ENCODE assay signal across 10 cellular contexts in the genomic region with DNA sequence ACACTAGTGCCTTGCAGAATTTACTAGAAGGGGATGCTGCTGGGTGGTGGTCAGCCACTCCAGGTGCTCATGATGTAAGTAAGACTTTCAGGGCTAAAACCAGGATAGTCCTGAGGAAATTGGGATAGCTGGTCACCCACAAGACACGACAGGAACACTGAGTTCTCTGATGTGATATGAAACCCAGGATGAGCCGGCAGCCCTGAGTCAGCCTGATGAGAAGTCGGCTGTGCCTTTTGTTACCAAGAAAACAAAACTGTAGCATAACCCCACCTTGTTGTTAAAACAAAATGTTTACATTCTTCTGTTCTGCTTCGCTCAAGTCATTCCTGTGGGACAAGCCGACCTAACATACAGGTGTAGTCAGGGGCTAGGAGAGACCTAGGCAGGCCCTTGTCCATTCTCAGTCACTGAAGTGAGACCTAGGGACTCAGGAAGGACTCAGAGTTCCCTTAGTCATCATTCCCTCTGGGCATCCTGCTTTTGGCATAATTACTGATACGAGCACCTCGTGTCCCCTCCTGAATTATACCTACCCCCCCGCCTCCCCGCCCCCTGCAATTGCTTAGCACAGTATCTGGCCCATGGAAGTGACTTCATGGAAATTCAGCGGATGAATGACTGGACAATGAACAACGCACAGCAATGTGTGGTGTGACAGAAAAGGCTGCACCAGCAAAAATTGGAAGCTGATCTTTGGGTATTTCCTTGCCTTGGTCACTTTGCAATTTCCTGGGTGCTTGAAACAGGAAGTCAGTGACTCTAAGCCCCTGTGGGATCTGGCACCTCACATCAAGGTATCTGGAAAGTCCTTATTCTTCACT. TPM values are rescaled to one million over a fixed set of nuclear protein-coding genes. Genes with fewer than 3 reads are reported as not detected.
A peak's percentile ranks its signal among the peaks of the same experiment; 100 is the strongest.
DNase-seq lines count a peak whose midpoint lies in the region; ATAC-seq and TF ChIP-seq lines count a peak whose summit lies in the region.
"Had no signal": no experiment of that assay in that cellular context is flagged by ENCODE, and none has a peak within 500 bp of the region (broad histone marks: within the 10 kb centered on the region; RNA-seq: fewer than 3 reads in every experiment).

No MANE protein-coding gene starts in this region.

- peak overlapping the region; percentile 65 for H3K4me3 Mint-ChIP-seq in T-helper 2 cell treated with Interferon-gamma antibody and Interleukin-4, amounts not matched to agents 5 μg/mL and 100 μg/mL, for 36 hours
- no peak overlapping the region for H3K4me3 Mint-ChIP-seq in activated CD4-positive, alpha-beta memory T cell treated with anti-CD3 and anti-CD28 coated beads, Interleukin-2, amount 10 ng/mL, durations not matched to agents 7 days and 5 days
- H3K4me3 Mint-ChIP-seq in stimulated activated effector memory CD8-positive, alpha-beta T cell treated with anti-CD3 and anti-CD28 coated beads, Interleukin-12 subunit alpha, Interleukin-12 subunit beta, amount 100 ng/mL, for 72 hours: peak overlapping the region; percentile 6

- ATAC-seq in foreskin keratinocyte (peak; percentile 89), GM18511 (IDR thresholded peaks at IDR 0.05; ENCODE audit: unreplicated experiment) (no peak)
- ATAC-seq in stimulated activated effector memory CD8-positive, alpha-beta T cell treated with anti-CD3 and anti-CD28 coated beads, Interleukin-12 subunit alpha, Interleukin-12 subunit beta, amount 100 ng/mL, for 72 hours: peak; percentile 53

- DNase-seq in T-helper 2 cell treated with Interferon-gamma antibody and Interleukin-4, amounts not matched to agents 5 μg/mL and 100 μg/mL, for 36 hours (ENCODE audit: low spot score): no peak
- DNase-seq in T-helper 2 cell: no peak
- no peak for DNase-seq in activated CD4-positive, alpha-beta memory T cell treated with anti-CD3 and anti-CD28 coated beads, Interleukin-2, amount 10 ng/mL, durations not matched to agents 7 days and 5 days
- peak; percentile 65 to 83 for DNase-seq in foreskin keratinocyte
- DNase-seq in stimulated activated effector memory CD8-positive, alpha-beta T cell treated with anti-CD3 and anti-CD28 coated beads, Interleukin-12 subunit alpha, Interleukin-12 subunit beta, amount 100 ng/mL, for 72 hours (ENCODE audit: low spot score in 2 of 2): peak in 1 of 2 donors; percentile 47
- no peak for DNase-seq in HuH-7 (ENCODE audit: low spot score)
- no peak for DNase-seq in NCI-H526 (lab: John Stamatoyannopoulos, UW)
- DNase-seq: ACHN, RPMI8226 had no signal

- CTCF ChIA-PET in activated CD4-positive, alpha-beta memory T cell treated with anti-CD3 and anti-CD28 coated beads, Interleukin-2, amount 10 ng/mL, durations not matched to agents 7 days and 5 days (lab: Charles Lee): interaction anchor here (1.0 to 2.6 kb wide), 4 partner anchors 9 to 306 kb away, joined by 4 to 18 read pairs (median 10); no protein-coding TSS in a partner anchor

- H3K27ac ChIP-seq in foreskin keratinocyte: peak overlapping the region; percentile 88

- POLR2A ChIA-PET in activated CD4-positive, alpha-beta memory T cell treated with anti-CD3 and anti-CD28 coated beads, Interleukin-2, amount 10 ng/mL, durations not matched to agents 7 days and 5 days (lab: Charles Lee): interaction anchor here (0.7 to 1.8 kb wide), 4 partner anchors 22 to 898 kb away, joined by 3 to 8 read pairs (median 4); a partner anchor contains a TSS

- peaks cover 12% of the 10 kb centered on the region for H3K4me1 ChIP-seq in foreskin keratinocyte

- peaks cover 13% of the 10 kb centered on the region for H3K27me3 Mint-ChIP-seq in T-helper 2 cell treated with Interferon-gamma antibody and Interleukin-4, amounts not matched to agents 5 μg/mL and 100 μg/mL, for 36 hours (ENCODE audit: low read depth)
- peaks cover 6% of the 10 kb centered on the region for H3K27me3 Mint-ChIP-seq in activated CD4-positive, alpha-beta memory T cell treated with anti-CD3 and anti-CD28 coated beads, Interleukin-2, amount 10 ng/mL, durations not matched to agents 7 days and 5 days

- peaks cover 29% of the 10 kb centered on the region for H3K4me1 Mint-ChIP-seq in T-helper 2 cell treated with Interferon-gamma antibody and Interleukin-4, amounts not matched to agents 5 μg/mL and 100 μg/mL, for 36 hours (ENCODE audit: low read depth)
- H3K4me1 Mint-ChIP-seq in activated CD4-positive, alpha-beta memory T cell treated with anti-CD3 and anti-CD28 coated beads, Interleukin-2, amount 10 ng/mL, durations not matched to agents 7 days and 5 days: peaks cover 35% of the 10 kb centered on the region
- H3K4me1 Mint-ChIP-seq in stimulated activated effector memory CD8-positive, alpha-beta T cell treated with anti-CD3 and anti-CD28 coated beads, Interleukin-12 subunit alpha, Interleukin-12 subunit beta, amount 100 ng/mL, for 72 hours: peaks cover 27% of the 10 kb centered on the region

- peak overlapping the region; percentile 76 for H3K27ac Mint-ChIP-seq in T-helper 2 cell treated with Interferon-gamma antibody and Interleukin-4, amounts not matched to agents 5 μg/mL and 100 μg/mL, for 36 hours
- peak overlapping the region; percentile 74 for H3K27ac Mint-ChIP-seq in activated CD4-positive, alpha-beta memory T cell treated with anti-CD3 and anti-CD28 coated beads, Interleukin-2, amount 10 ng/mL, durations not matched to agents 7 days and 5 days
- H3K27ac Mint-ChIP-seq in stimulated activated effector memory CD8-positive, alpha-beta T cell treated with anti-CD3 and anti-CD28 coated beads, Interleukin-12 subunit alpha, Interleukin-12 subunit beta, amount 100 ng/mL, for 72 hours: peak overlapping the region; percentile 87

- TF ChIP-seq CTCF in foreskin keratinocyte (conservative IDR thresholded peaks at IDR 0.05): no peak

- H3K36me3 Mint-ChIP-seq in T-helper 2 cell treated with Interferon-gamma antibody and Interleukin-4, amounts not matched to agents 5 μg/mL and 100 μg/mL, for 36 hours (ENCODE audit: low read depth): no peaks in the 10 kb centered on the region
- no peaks in the 10 kb centered on the region for H3K36me3 Mint-ChIP-seq in activated CD4-positive, alpha-beta memory T cell treated with anti-CD3 and anti-CD28 coated beads, Interleukin-2, amount 10 ng/mL, durations not matched to agents 7 days and 5 days (ENCODE audit: low read depth)
- H3K36me3 Mint-ChIP-seq in stimulated activated effector memory CD8-positive, alpha-beta T cell treated with anti-CD3 and anti-CD28 coated beads, Interleukin-12 subunit alpha, Interleukin-12 subunit beta, amount 100 ng/mL, for 72 hours: no peaks in the 10 kb centered on the region

- no peaks in the 10 kb centered on the region for H3K27me3 ChIP-seq in foreskin keratinocyte

- H3K9me3 Mint-ChIP-seq in T-helper 2 cell treated with Interferon-gamma antibody and Interleukin-4, amounts not matched to agents 5 μg/mL and 100 μg/mL, for 36 hours: no peaks in the 10 kb centered on the region
- no peaks in the 10 kb centered on the region for H3K9me3 Mint-ChIP-seq in activated CD4-positive, alpha-beta memory T cell treated with anti-CD3 and anti-CD28 coated beads, Interleukin-2, amount 10 ng/mL, durations not matched to agents 7 days and 5 days
- no peaks in the 10 kb centered on the region for H3K9me3 Mint-ChIP-seq in stimulated activated effector memory CD8-positive, alpha-beta T cell treated with anti-CD3 and anti-CD28 coated beads, Interleukin-12 subunit alpha, Interleukin-12 subunit beta, amount 100 ng/mL, for 72 hours

RNA-seq across cellular contexts. Expression of a gene that starts 31.9 kb away (rescaled TPM):
- 1 to 10 TPM; 1.1 to 1.3 TPM for total RNA-seq in activated CD4-positive, alpha-beta memory T cell treated with anti-CD3 and anti-CD28 coated beads, Interleukin-2, amount 10 ng/mL, durations not matched to agents 7 days and 5 days
- total RNA-seq in foreskin keratinocyte: 3.5 and 4.4 TPM in 2 replicates
- polyA plus RNA-seq in foreskin keratinocyte: 2.0 and 2.1 TPM in 2 replicates

Comparison
In these comparisons a context has a peak if more than half of its experiments do, and no peak if none do; other contexts are left out.
1. DNase-seq: peak in foreskin keratinocyte (2 of 2); none in T-helper 2 cell treated with Interferon-gamma antibody and Interleukin-4, amounts not matched to agents 5 μg/mL and 100 μg/mL, for 36 hours (single experiment), T-helper 2 cell (0 of 5), activated CD4-positive, alpha-beta memory T cell treated with anti-CD3 and anti-CD28 coated beads, Interleukin-2, amount 10 ng/mL, durations not matched to agents 7 days and 5 days (single experiment), HuH-7 (single experiment) and NCI-H526 (0 of 2).
2. Peak in every context shown above with its lines, with median percentiles within 50 percentile points of each other: H3K27ac Mint-ChIP-seq.